Comparison of ENCODE assay signal across 1 cellular context in genomic region chr7:140229591-140230516, GRCh38.
TF ChIP-seq lines count a peak whose summit lies in the region.

No MANE protein-coding gene starts in this region.

TF ChIP-seq in HepG2, 621 proteins besides CTCF, POLR2A, EP300 and RAD21 (continued from another document and continues in another):
- TF ChIP-seq POLR2AphosphoS5 (IDR thresholded peaks at IDR 0.05; ENCODE audit: low read depth, low read length): peak; percentile 60
- no peak for TF ChIP-seq NBN (conservative IDR thresholded peaks at IDR 0.05)
- peak; percentile 42; the same call in 1 of the 2 replicates for TF ChIP-seq ZNF44 (CRISPR knock-in tag; IDR thresholded peaks at IDR 0.05)
- peak; percentile 91 for TF ChIP-seq AHDC1 (CRISPR knock-in tag; IDR thresholded peaks at IDR 0.05; ENCODE audit: borderline replicate concordance)
- peak; percentile 96 for TF ChIP-seq ZBTB26 (CRISPR knock-in tag; IDR thresholded peaks at IDR 0.05; ENCODE audit: borderline replicate concordance)
- peak; percentile 84 for TF ChIP-seq MIXL1 (CRISPR knock-in tag; IDR thresholded peaks at IDR 0.05)
- no peak for TF ChIP-seq KDM5A (IDR thresholded peaks at IDR 0.05; ENCODE audit: borderline replicate concordance, low read length)
- no peak for TF ChIP-seq ELK4 (CRISPR knock-in tag; IDR thresholded peaks at IDR 0.05; ENCODE audit: borderline replicate concordance)
- no peak for TF ChIP-seq ZNF530 (CRISPR knock-in tag; IDR thresholded peaks at IDR 0.05; ENCODE audit: low read depth)
- TF ChIP-seq HES4 (CRISPR knock-in tag; IDR thresholded peaks at IDR 0.05; ENCODE audit: borderline replicate concordance): no peak
- TF ChIP-seq SNAPC4 (CRISPR knock-in tag; IDR thresholded peaks at IDR 0.05): no peak
- peak; percentile 53 for TF ChIP-seq YEATS4 (CRISPR knock-in tag; IDR thresholded peaks at IDR 0.05; ENCODE audit: borderline replicate concordance)
- TF ChIP-seq ZFP36 (IDR thresholded peaks at IDR 0.05; ENCODE audit: borderline replicate concordance, low read depth, low read length, partially characterized antibody): no peak
- peak; percentile 93 for TF ChIP-seq ZBTB7B (CRISPR knock-in tag; IDR thresholded peaks at IDR 0.05)
- peak; percentile 39 for TF ChIP-seq XRCC5 (optimal IDR thresholded peaks at IDR 0.05; ENCODE audit: low read length)
- TF ChIP-seq ZBTB42 (CRISPR knock-in tag; IDR thresholded peaks at IDR 0.05): 0 out of 2 replicates have a peak, but pooled peaks have one; percentile 5
- peak; percentile 98 for TF ChIP-seq ZGPAT (CRISPR knock-in tag; IDR thresholded peaks at IDR 0.05)
- TF ChIP-seq TCF7L2 (IDR thresholded peaks at IDR 0.05; ENCODE audit: low read depth, low read length): peak; percentile 98
- TF ChIP-seq SP2 (CRISPR knock-in tag; IDR thresholded peaks at IDR 0.05): no peak
- no peak; the same call in 1 of the 2 replicates for TF ChIP-seq TMF1 (CRISPR knock-in tag; IDR thresholded peaks at IDR 0.05; ENCODE audit: low read depth)
- no peak for TF ChIP-seq ZUFSP (CRISPR knock-in tag; IDR thresholded peaks at IDR 0.05; ENCODE audit: borderline replicate concordance)
- 0 out of 2 replicates have a peak, but pooled peaks have one; percentile 64 for TF ChIP-seq ZNF510 (CRISPR knock-in tag; IDR thresholded peaks at IDR 0.05; ENCODE audit: low read depth)
- TF ChIP-seq ZNF30 (CRISPR knock-in tag; IDR thresholded peaks at IDR 0.05): no peak
- TF ChIP-seq KLF6 (CRISPR knock-in tag; IDR thresholded peaks at IDR 0.05): peak; percentile 93
- TF ChIP-seq EEA1 (CRISPR knock-in tag; IDR thresholded peaks at IDR 0.05; ENCODE audit: borderline replicate concordance): no peak
- peak; percentile 97 for TF ChIP-seq MIER3 (CRISPR knock-in tag; IDR thresholded peaks at IDR 0.05; ENCODE audit: borderline replicate concordance)
- TF ChIP-seq ELF1 (CRISPR knock-in tag; IDR thresholded peaks at IDR 0.05): peak; percentile 88
- peak; percentile 85 for TF ChIP-seq KLF11 (CRISPR knock-in tag; IDR thresholded peaks at IDR 0.05)
- no peak for TF ChIP-seq TAF15 (IDR thresholded peaks at IDR 0.05; ENCODE audit: low read depth, low read length, poor library complexity, severe bottlenecking)
- TF ChIP-seq MYNN (CRISPR knock-in tag; IDR thresholded peaks at IDR 0.05; ENCODE audit: low read depth): 0 out of 2 replicates have a peak, but pooled peaks have one; percentile 44
- no peak for TF ChIP-seq ZNF577 (CRISPR knock-in tag; IDR thresholded peaks at IDR 0.05; ENCODE audit: borderline replicate concordance, low read depth)
- TF ChIP-seq ZNF274 (CRISPR knock-in tag; IDR thresholded peaks at IDR 0.05): no peak; the same call in 1 of the 2 replicates
- TF ChIP-seq GABPA (IDR thresholded peaks at IDR 0.05; ENCODE audit: low read depth, low read length): no peak
- TF ChIP-seq GABPA (CRISPR knock-in tag; IDR thresholded peaks at IDR 0.05; ENCODE audit: low read depth): peak; percentile 82
- no peak for TF ChIP-seq ZNF235 (CRISPR knock-in tag; IDR thresholded peaks at IDR 0.05; ENCODE audit: borderline replicate concordance)
- no peak; the same call in 1 of the 2 replicates for TF ChIP-seq AKNA (CRISPR knock-in tag; IDR thresholded peaks at IDR 0.05; ENCODE audit: borderline replicate concordance)
